In the genomic region with DNA sequence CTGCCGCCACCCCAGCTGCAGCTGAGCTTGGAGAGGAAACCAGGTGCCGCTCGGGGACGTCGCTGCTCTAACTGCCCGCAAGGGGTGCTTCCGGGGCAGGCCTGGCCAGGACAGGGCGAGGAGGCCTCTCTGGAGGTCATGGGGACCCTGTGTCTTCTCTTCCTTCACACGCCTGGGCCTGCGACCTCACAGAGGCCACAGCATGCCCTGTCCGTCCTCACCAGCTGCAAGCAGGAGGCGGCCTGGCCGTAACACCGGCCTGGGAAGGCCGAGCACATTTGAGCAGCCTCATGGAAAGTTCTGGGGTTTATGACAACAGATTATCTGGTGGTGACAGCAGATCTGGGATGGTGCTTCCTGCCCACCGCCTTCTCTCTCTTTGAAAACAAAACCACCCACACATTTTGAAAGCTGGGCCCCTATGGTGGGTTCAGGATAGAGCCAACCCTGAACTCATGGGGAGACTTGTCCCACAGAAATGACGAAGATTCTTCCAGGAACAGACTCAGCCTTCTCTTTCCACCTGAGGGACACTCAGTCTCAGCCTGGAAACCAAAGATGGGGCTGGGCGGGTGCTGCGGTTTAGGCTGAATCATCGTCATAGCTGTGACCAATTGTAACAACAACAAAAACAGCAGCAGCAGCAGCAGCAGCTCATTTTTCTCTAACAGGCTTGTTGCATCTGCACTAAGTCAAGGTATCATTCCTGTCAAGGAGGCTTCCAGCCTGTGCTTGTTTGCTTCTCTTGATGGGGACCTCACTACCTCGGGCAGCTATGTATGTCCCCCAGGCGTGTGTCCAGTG, we compare ENCODE assay signal across 9 cellular contexts.
A peak's percentile ranks its signal among the peaks of the same experiment; 100 is the strongest.
DNase-seq lines count a peak whose midpoint lies in the region; ATAC-seq and TF ChIP-seq lines count a peak whose summit lies in the region.
"Had no signal": no experiment of that assay in that cellular context is flagged by ENCODE, and none has a peak within 500 bp of the region (broad histone marks: within the 10 kb centered on the region; RNA-seq: fewer than 3 reads in every experiment).

No MANE protein-coding gene starts in this region.

- H3K4me1 Mint-ChIP-seq in endodermal cell, result peaks cover 2% of the 10 kb centered on the region

- no peak overlapping the region for H3K27ac Mint-ChIP-seq in endodermal cell
- H3K27ac Mint-ChIP-seq: memory B cell had no signal

- TF ChIP-seq POLR2A in GM18505 (IDR thresholded peaks at IDR 0.05; ENCODE audit: borderline replicate concordance, extremely low read depth, insufficient read depth, insufficient read length), result no peak

- ATAC-seq in GM18505 (IDR thresholded peaks at IDR 0.05; ENCODE audit: unreplicated experiment) (no peak), HG03378 (IDR thresholded peaks at IDR 0.05; ENCODE audit: unreplicated experiment) (no peak)

- H3K4me3 Mint-ChIP-seq in endodermal cell, result no peak overlapping the region
- H3K4me3 Mint-ChIP-seq: memory B cell had no signal

- no peak overlapping the region for H3K9ac ChIP-seq in endodermal cell (ENCODE audit: extremely low read depth, low read length, poor library complexity, severe bottlenecking)

- H3K4me3 ChIP-seq in choroid plexus epithelial cell (ENCODE audit: low read depth, low read length), result no peak overlapping the region
- no peak overlapping the region for H3K4me3 ChIP-seq in endodermal cell (ENCODE audit: low read length)

- no peak overlapping the region for H3K27ac ChIP-seq in endodermal cell (ENCODE audit: low read depth, low read length)

- no peaks in the 10 kb centered on the region for H3K9me3 ChIP-seq in endodermal cell (ENCODE audit: control insufficient read depth, low read length)

- H3K27me3 Mint-ChIP-seq in endodermal cell (ENCODE audit: insufficient read depth), result peaks cover 2% of the 10 kb centered on the region

- DNase-seq in HK-2 (ENCODE audit: unreplicated experiment) (peak; percentile 62), choroid plexus epithelial cell (ENCODE audit: low read depth) (peak; percentile 71), endodermal cell (no peak), SIG-M5 (lab: John Stamatoyannopoulos, UW) (no peak)
- DNase-seq in activated CD4-positive, alpha-beta T cell treated with anti-CD3 and anti-CD28 coated beads for 24 hours (ENCODE audit: low read depth in 2 of 2), result peak; percentile 26 to 35
- peak; percentile 20 to 51 for DNase-seq in stimulated activated CD4-positive, alpha-beta T cell treated with anti-CD3 and anti-CD28 coated beads, Interleukin-2, amount 100 ng/mL, for 48 hours

- 94 to 97% methylated on average over 11 to 22 of the region's 22 CpGs for WGBS in endodermal cell (ENCODE audit: insufficient coverage in 1 of 2, insufficient read length in 1 of 2), 2 experiments

- no peaks in the 10 kb centered on the region for H3K27me3 ChIP-seq in endodermal cell (ENCODE audit: control insufficient read depth, insufficient read depth, low read length, poor library complexity, severe bottlenecking)

- TF ChIP-seq CTCF in choroid plexus epithelial cell (conservative IDR thresholded peaks at IDR 0.05; ENCODE audit: low read depth, low read length) (no peak), endodermal cell (conservative IDR thresholded peaks at IDR 0.05) (no peak)

- H3K36me3 Mint-ChIP-seq in endodermal cell (ENCODE audit: low read depth), result no peaks in the 10 kb centered on the region
- H3K36me3 Mint-ChIP-seq: memory B cell had no signal

- no peaks in the 10 kb centered on the region for H3K4me1 ChIP-seq in endodermal cell (ENCODE audit: control insufficient read depth, insufficient read depth, low read length)

- H3K9me3 Mint-ChIP-seq in endodermal cell, result no peaks in the 10 kb centered on the region
- H3K9me3 Mint-ChIP-seq: memory B cell had no signal

- no peaks in the 10 kb centered on the region for H3K36me3 ChIP-seq in endodermal cell (ENCODE audit: control insufficient read depth, insufficient read depth, low read length)

Comparison
In these comparisons a context has a peak if more than half of its experiments do, and no peak if none do; other contexts are left out.
1. DNase-seq: peak in HK-2 (single experiment), activated CD4-positive, alpha-beta T cell treated with anti-CD3 and anti-CD28 coated beads for 24 hours (2 of 2), choroid plexus epithelial cell (single experiment) and stimulated activated CD4-positive, alpha-beta T cell treated with anti-CD3 and anti-CD28 coated beads, Interleukin-2, amount 100 ng/mL, for 48 hours (2 of 2); none in endodermal cell (single experiment) and SIG-M5 (single experiment).